16 cellular contexts compared by ENCODE assay signal in the genomic region with DNA sequence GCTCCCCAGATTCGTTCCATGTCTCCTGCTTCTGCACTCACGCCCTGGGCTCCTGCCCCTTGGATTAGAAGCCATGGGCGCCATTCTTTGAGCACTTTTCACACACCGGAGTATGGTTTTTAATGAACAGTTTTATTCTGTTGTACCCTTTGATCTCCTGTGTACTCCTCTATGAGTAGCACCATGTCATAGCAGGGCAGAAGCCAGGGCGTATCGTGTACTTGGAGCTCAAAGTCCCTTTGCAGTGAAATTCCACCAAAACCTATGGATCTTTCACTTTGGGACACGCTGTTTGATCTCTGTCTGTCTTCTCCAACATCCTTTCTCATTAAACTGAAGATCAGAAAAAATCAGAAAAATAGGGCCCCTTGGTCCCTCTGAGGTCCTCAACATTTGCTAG.
DNase-seq lines count a peak whose midpoint lies in the region; ATAC-seq, FAIRE-seq and TF ChIP-seq lines count a peak whose summit lies in the region.
"Had no signal": no experiment of that assay in that cellular context is flagged by ENCODE, and none has a peak within 500 bp of the region (broad histone marks: within the 10 kb centered on the region; RNA-seq: fewer than 3 reads in every experiment).

No MANE protein-coding gene starts in this region.

- H3K4me3 ChIP-seq in HepG2 (replicated peaks in 1 of 3; ENCODE audit: insufficient read depth in 1 of 3, low read depth in 2 of 3, low read length in 3 of 3) (no peak overlapping the region), right lobe of liver (no peak overlapping the region), mucosa of descending colon (no peak overlapping the region)

- TF ChIP-seq CTCF in HepG2 (CRISPR knock-in tag; IDR thresholded peaks at IDR 0.05) (no peak), right lobe of liver (IDR thresholded peaks at IDR 0.05) (no peak), mucosa of descending colon (IDR thresholded peaks at IDR 0.05) (no peak)

- H3K36me3 ChIP-seq in HepG2 (replicated peaks in 1 of 2; ENCODE audit: control insufficient read depth in 1 of 2, insufficient read depth in 2 of 2, low read length in 2 of 2) = no peaks in the 10 kb centered on the region
- H3K36me3 ChIP-seq in right lobe of liver = no peaks in the 10 kb centered on the region
- H3K36me3 ChIP-seq in mucosa of descending colon (ENCODE audit: low read depth) = no peaks in the 10 kb centered on the region

- ATAC-seq in HepG2 (peak; percentile 84), right lobe of liver (no peak), mucosa of descending colon (peak; percentile 59), HG02610 (IDR thresholded peaks at IDR 0.05; ENCODE audit: unreplicated experiment) (no peak)

- no peak overlapping the region for H3K9ac ChIP-seq in HepG2 (ENCODE audit: insufficient read depth, low read depth, low read length)

- H2AFZ ChIP-seq in HepG2 (ENCODE audit: low read length) = no peak overlapping the region

- TF ChIP-seq POLR2A in HepG2 (IDR thresholded peaks at IDR 0.05; ENCODE audit: insufficient read depth in 1 of 2, low read depth in 2 of 2, low read length in 2 of 2) (no peak), right lobe of liver (IDR thresholded peaks at IDR 0.05) (no peak)

- in situ Hi-C loops in HepG2 (cut with HindIII; ENCODE audit: extremely low pct_ligation_motif_present, low pct_unique_long_range_greater_than_20kb) = no loop called here

- H3K9me3 ChIP-seq in HepG2 (ENCODE audit: low read length) (no peaks in the 10 kb centered on the region), right lobe of liver (no peaks in the 10 kb centered on the region), mucosa of descending colon (no peaks in the 10 kb centered on the region)

- peaks cover 25% of the 10 kb centered on the region for H3K4me1 Mint-ChIP-seq in dendritic cell treated with granulocyte-macrophage colony-stimulating factor and Interleukin-4, amounts not matched to agents 40 ng/mL and 50 ng/mL, for 4 days (ENCODE audit: low read depth)

- no peak overlapping the region for H3K4me3 Mint-ChIP-seq in dendritic cell treated with granulocyte-macrophage colony-stimulating factor and Interleukin-4, amounts not matched to agents 40 ng/mL and 50 ng/mL, for 4 days
- H3K4me3 Mint-ChIP-seq: CD4-positive, alpha-beta T cell; H9 had no signal

- TF ChIP-seq EP300 in HepG2 (IDR thresholded peaks at IDR 0.05; ENCODE audit: low read depth in 2 of 2, low read length in 2 of 2) (no peak), HepG2 (CRISPR knock-in tag; IDR thresholded peaks at IDR 0.05; ENCODE audit: borderline replicate concordance) (no peak)

- no peaks in the 10 kb centered on the region for H4K20me1 ChIP-seq in HepG2 (ENCODE audit: insufficient read depth, low read length)

- POLR2A ChIA-PET in HepG2 (lab: Yijun Ruan, JAX) = no interaction called here

- intact Hi-C loops in HepG2 (cut with micrococcal nuclease; ENCODE audit: unreplicated experiment) = loop anchor here (2.0 kb wide), 1 partner anchor 19 kb away; no protein-coding TSS in a partner anchor
- intact Hi-C loops in right lobe of liver (cut with DNase I) = no loop called here
- intact Hi-C loops in dendritic cell treated with granulocyte-macrophage colony-stimulating factor and Interleukin-4, amounts not matched to agents 40 ng/mL and 50 ng/mL, for 4 days (cut with micrococcal nuclease) = no loop called here
- intact Hi-C loops in mucosa of descending colon (cut with DNase I, micrococcal nuclease) = no loop called here

- peak; percentile 54 for DNase-seq in HepG2 (ENCODE audit: low spot score)
- DNase-seq in right lobe of liver = no peak
- no peak for DNase-seq in mucosa of descending colon
- no peak for DNase-seq in OCI-M1 (lab: John Stamatoyannopoulos, UW)
- DNase-seq in OCI-M2 (lab: John Stamatoyannopoulos, UW; ENCODE audit: unreplicated experiment) = no peak
- DNase-seq: AML-193; C1 segment of cervical spinal cord; CD4-positive, alpha-beta T cell; DMS79; GOT3; H9 had no signal

- peak overlapping the region; percentile 4 for H3K27ac Mint-ChIP-seq in dendritic cell treated with granulocyte-macrophage colony-stimulating factor and Interleukin-4, amounts not matched to agents 40 ng/mL and 50 ng/mL, for 4 days
- H3K27ac Mint-ChIP-seq: CD4-positive, alpha-beta T cell had no signal

- BruUV-seq in HepG2 (replicated peaks; lab: Mats Ljungman, UMichigan) = no TSS peak

- no peaks in the 10 kb centered on the region for H3K79me2 ChIP-seq in HepG2 (ENCODE audit: insufficient read depth, low read length)

- FAIRE-seq in HepG2 (lab: Jason Lieb, UNC) = no peak
- FAIRE-seq: G401.6, GM12891 had no signal

- H3K4me2 ChIP-seq in HepG2 (ENCODE audit: low read depth, low read length) = 0 out of 2 replicates have a peak overlapping the region, but pooled peaks have one; percentile 2

- 73% methylated on average over 7 of the region's 7 CpGs for WGBS in HepG2 (ENCODE audit: low lambda C conversion rate)
- WGBS in right lobe of liver (ENCODE audit: insufficient coverage, low coverage, low lambda C conversion rate, missing lambda C conversion rate) = 94% methylated on average over 7 of the region's 7 CpGs

- H3K27me3 ChIP-seq in HepG2 (ENCODE audit: control insufficient read depth in 1 of 2, insufficient read depth in 2 of 2, low read length in 2 of 2) (no peaks in the 10 kb centered on the region), right lobe of liver (no peaks in the 10 kb centered on the region)

- H3K36me3 Mint-ChIP-seq in dendritic cell treated with granulocyte-macrophage colony-stimulating factor and Interleukin-4, amounts not matched to agents 40 ng/mL and 50 ng/mL, for 4 days (ENCODE audit: low read depth) = no peaks in the 10 kb centered on the region

- H3K27ac ChIP-seq in HepG2 (ENCODE audit: extremely low read length, insufficient read depth, low read length) (peak overlapping the region; percentile 1), right lobe of liver (no peak overlapping the region)
- H3K27ac ChIP-seq: 22Rv1 had no signal

- H3K9me3 Mint-ChIP-seq in dendritic cell treated with granulocyte-macrophage colony-stimulating factor and Interleukin-4, amounts not matched to agents 40 ng/mL and 50 ng/mL, for 4 days = no peaks in the 10 kb centered on the region
- H3K9me3 Mint-ChIP-seq: CD4-positive, alpha-beta T cell; H9 had no signal

- no peak for TF ChIP-seq RAD21 in HepG2 (CRISPR knock-in tag; IDR thresholded peaks at IDR 0.05)

- H3K4me1 ChIP-seq in HepG2 (ENCODE audit: insufficient read depth, low read length) = peaks cover 20% of the 10 kb centered on the region
- no peaks in the 10 kb centered on the region for H3K4me1 ChIP-seq in right lobe of liver
- H3K4me1 ChIP-seq in mucosa of descending colon (ENCODE audit: low read depth) = no peaks in the 10 kb centered on the region

- CTCF ChIA-PET in HepG2 (lab: Yijun Ruan, JAX; ENCODE audit: low intra/inter-chr PET ratio, low total read pairs) = no interaction called here

- H3K27me3 Mint-ChIP-seq in dendritic cell treated with granulocyte-macrophage colony-stimulating factor and Interleukin-4, amounts not matched to agents 40 ng/mL and 50 ng/mL, for 4 days = no peaks in the 10 kb centered on the region
- H3K27me3 Mint-ChIP-seq: CD4-positive, alpha-beta T cell had no signal

TF ChIP-seq in HepG2, 621 proteins besides CTCF, POLR2A, EP300 and RAD21 (continues in another document):
- TF ChIP-seq GATAD2A (CRISPR knock-in tag; IDR thresholded peaks at IDR 0.05) (0 out of 2 replicates have a peak, but pooled peaks have one; percentile 19), ZFP37 (CRISPR knock-in tag; IDR thresholded peaks at IDR 0.05; ENCODE audit: borderline replicate concordance) (no peak), ASH2L (IDR thresholded peaks at IDR 0.05; ENCODE audit: insufficient read length, low read depth, low read length) (peak; percentile 24), NR2F1 (CRISPR knock-in tag; IDR thresholded peaks at IDR 0.05) (no peak), REPIN1 (CRISPR knock-in tag; IDR thresholded peaks at IDR 0.05; ENCODE audit: borderline replicate concordance, low read depth) (peak; percentile 42; the same call in 1 of the 2 replicates)
- TF ChIP-seq, protein P1, sequence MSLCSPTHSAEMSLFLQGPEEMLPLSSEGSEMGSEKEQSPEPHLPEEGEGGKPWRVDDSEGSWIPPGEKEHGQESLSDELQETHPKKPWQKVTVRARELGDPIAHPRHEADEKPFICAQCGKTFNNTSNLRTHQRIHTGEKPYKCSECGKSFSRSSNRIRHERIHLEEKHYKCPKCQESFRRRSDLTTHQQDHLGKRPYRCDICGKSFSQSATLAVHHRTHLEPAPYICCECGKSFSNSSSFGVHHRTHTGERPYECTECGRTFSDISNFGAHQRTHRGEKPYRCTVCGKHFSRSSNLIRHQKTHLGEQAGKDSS (CRISPR knock-in tag; IDR thresholded peaks at IDR 0.05; ENCODE audit: borderline replicate concordance, low read depth) = no peak

Comparison
In these comparisons a context has a peak if more than half of its experiments do, and no peak if none do; other contexts are left out.
1. ATAC-seq: peak in HepG2 (single experiment) and mucosa of descending colon (single experiment); none in right lobe of liver (0 of 4) and HG02610 (single experiment).